ENCODE assay signal across 17 cellular contexts in genomic region chr10:31149835-31150512, GRCh38.
DNase-seq lines count a peak whose midpoint lies in the region; ATAC-seq and TF ChIP-seq lines count a peak whose summit lies in the region.
"Had no signal": no experiment of that assay in that cellular context is flagged by ENCODE, and none has a peak within 500 bp of the region (broad histone marks: within the 10 kb centered on the region; RNA-seq: fewer than 3 reads in every experiment).

No MANE protein-coding gene starts in this region.

- H3K4me2 ChIP-seq in neuronal stem cell (ENCODE audit: insufficient read depth, low read length, poor library complexity, severe bottlenecking) = no peak overlapping the region

- DNase-seq in activated naive CD8-positive, alpha-beta T cell treated with anti-CD3 and anti-CD28 coated beads for 36 hours = no peak
- DNase-seq in activated naive CD8-positive, alpha-beta T cell treated with anti-CD3 and anti-CD28 coated beads, Interleukin-2, amount 50 U/mL, for 24 hours = no peak
- DNase-seq in DMS79 treated with DMSO at 0.1 percent for 48 hours (lab: John Stamatoyannopoulos, UW) = peak; percentile 54
- peak; percentile 31 for DNase-seq in RPMI7951 (ENCODE audit: low read depth)
- DNase-seq in neuronal stem cell (ENCODE audit: low spot score) = no peak
- no peak for DNase-seq in stimulated activated naive B cell treated with anti-CD40 and anti-IgM and Interleukin-4, amounts not matched to agents 10 μg/mL and 1 μg/mL and 100 μg/mL, for 72 hours
- DNase-seq in WTC11 (ENCODE audit: low spot score) = no peak
- no peak for DNase-seq in activated T-cell treated with anti-CD3 and anti-CD28 coated beads, Interleukin-2, amount 50 U/mL, for 1 hour
- DNase-seq: Calu3; CD4-positive, alpha-beta T cell; DMS53; NCI-H1417 treated with DMSO at 0.1 percent for 48 hours; NCI-H1930; NCI-H510A treated with DMSO at 0.1 percent for 48 hours; NCI-H82; PC-3 had no signal

- peaks cover 20% of the 10 kb centered on the region for H3K4me1 Mint-ChIP-seq in activated naive CD8-positive, alpha-beta T cell treated with anti-CD3 and anti-CD28 coated beads for 36 hours
- H3K4me1 Mint-ChIP-seq in activated naive CD8-positive, alpha-beta T cell treated with anti-CD3 and anti-CD28 coated beads, Interleukin-2, amount 50 U/mL, for 24 hours = peaks cover 16% of the 10 kb centered on the region
- H3K4me1 Mint-ChIP-seq in stimulated activated naive B cell treated with anti-CD40 and anti-IgM and Interleukin-4, amounts not matched to agents 10 μg/mL and 1 μg/mL and 100 μg/mL, for 72 hours = peaks cover 8 to 26% of the 10 kb centered on the region in 2 donors
- H3K4me1 Mint-ChIP-seq in WTC11 = peaks cover 28% of the 10 kb centered on the region

- no peak for TF ChIP-seq CTCF in WTC11 (IDR thresholded peaks at IDR 0.05)

- H3K23ac ChIP-seq in neuronal stem cell (ENCODE audit: low read depth, low read length, poor library complexity) = no peak overlapping the region

- H3K4ac ChIP-seq in neuronal stem cell (ENCODE audit: low read length) = no peak overlapping the region

- H3K18ac ChIP-seq in neuronal stem cell (ENCODE audit: low read length) = no peak overlapping the region

- H2BK15ac ChIP-seq in neuronal stem cell (ENCODE audit: low read length) = no peak overlapping the region

- no peak overlapping the region for H4K91ac ChIP-seq in neuronal stem cell (ENCODE audit: low read depth, low read length, poor library complexity)

- WGBS in neuronal stem cell (ENCODE audit: extremely low coverage in 2 of 2, insufficient read length in 2 of 2, insufficient replicate concordance in 1 of 2), 2 donors = no CpG with 5 or more reads among the region's 8 CpGs

- peaks cover 3% of the 10 kb centered on the region for H3K27me3 Mint-ChIP-seq in activated naive CD8-positive, alpha-beta T cell treated with anti-CD3 and anti-CD28 coated beads for 36 hours
- H3K27me3 Mint-ChIP-seq in activated naive CD8-positive, alpha-beta T cell treated with anti-CD3 and anti-CD28 coated beads, Interleukin-2, amount 50 U/mL, for 24 hours = peaks cover 3% of the 10 kb centered on the region
- H3K27me3 Mint-ChIP-seq in stimulated activated naive B cell treated with anti-CD40 and anti-IgM and Interleukin-4, amounts not matched to agents 10 μg/mL and 1 μg/mL and 100 μg/mL, for 72 hours = peaks cover 14 to 16% of the 10 kb centered on the region in 2 donors
- no peaks in the 10 kb centered on the region; the same call in 1 of the 2 replicates for H3K27me3 Mint-ChIP-seq in WTC11 (ENCODE audit: low read depth)

- no peaks in the 10 kb centered on the region for H3K36me3 ChIP-seq in neuronal stem cell (replicated peaks in 1 of 2; ENCODE audit: control insufficient read depth in 2 of 2, insufficient read depth in 2 of 2, low read length in 2 of 2)
- H3K36me3 ChIP-seq: HAP-1 had no signal

- H3K14ac ChIP-seq in neuronal stem cell (ENCODE audit: low read length) = no peak overlapping the region

- CTCF ChIA-PET in WTC11 (lab: Charles Lee) = no interaction called here

- no peaks in the 10 kb centered on the region for H3K36me3 Mint-ChIP-seq in activated naive CD8-positive, alpha-beta T cell treated with anti-CD3 and anti-CD28 coated beads for 36 hours
- no peaks in the 10 kb centered on the region for H3K36me3 Mint-ChIP-seq in activated naive CD8-positive, alpha-beta T cell treated with anti-CD3 and anti-CD28 coated beads, Interleukin-2, amount 50 U/mL, for 24 hours (ENCODE audit: low read depth)
- H3K36me3 Mint-ChIP-seq in stimulated activated naive B cell treated with anti-CD40 and anti-IgM and Interleukin-4, amounts not matched to agents 10 μg/mL and 1 μg/mL and 100 μg/mL, for 72 hours = peaks cover 0 to 1% of the 10 kb centered on the region in 2 donors
- no peaks in the 10 kb centered on the region for H3K36me3 Mint-ChIP-seq in WTC11

- H2BK120ac ChIP-seq in neuronal stem cell (ENCODE audit: low read depth, low read length) = no peak overlapping the region

- H3K4me3 Mint-ChIP-seq in activated naive CD8-positive, alpha-beta T cell treated with anti-CD3 and anti-CD28 coated beads for 36 hours = peak overlapping the region; percentile 8
- no peak overlapping the region for H3K4me3 Mint-ChIP-seq in activated naive CD8-positive, alpha-beta T cell treated with anti-CD3 and anti-CD28 coated beads, Interleukin-2, amount 50 U/mL, for 24 hours
- H3K4me3 Mint-ChIP-seq in stimulated activated naive B cell treated with anti-CD40 and anti-IgM and Interleukin-4, amounts not matched to agents 10 μg/mL and 1 μg/mL and 100 μg/mL, for 72 hours = no peak overlapping the region
- no peak overlapping the region for H3K4me3 Mint-ChIP-seq in WTC11
- H3K4me3 Mint-ChIP-seq: CD4-positive, alpha-beta T cell had no signal

- H3K4me1 ChIP-seq in neuronal stem cell (ENCODE audit: control insufficient read depth in 2 of 2, insufficient read depth in 1 of 2, low read depth in 1 of 2, low read length in 2 of 2) = peaks cover 2 to 3% of the 10 kb centered on the region in 2 donors
- H3K4me1 ChIP-seq: HAP-1 had no signal

- H2AFZ ChIP-seq in neuronal stem cell (ENCODE audit: low read length) = peak overlapping the region; percentile 44

- H3K9me3 Mint-ChIP-seq in activated naive CD8-positive, alpha-beta T cell treated with anti-CD3 and anti-CD28 coated beads for 36 hours = peaks cover 2% of the 10 kb centered on the region
- H3K9me3 Mint-ChIP-seq in activated naive CD8-positive, alpha-beta T cell treated with anti-CD3 and anti-CD28 coated beads, Interleukin-2, amount 50 U/mL, for 24 hours = no peaks in the 10 kb centered on the region
- H3K9me3 Mint-ChIP-seq in stimulated activated naive B cell treated with anti-CD40 and anti-IgM and Interleukin-4, amounts not matched to agents 10 μg/mL and 1 μg/mL and 100 μg/mL, for 72 hours = peaks cover 1 to 8% of the 10 kb centered on the region in 2 donors
- peaks cover 6% of the 10 kb centered on the region; the same call in 1 of the 2 replicates for H3K9me3 Mint-ChIP-seq in WTC11

- no peak overlapping the region for H3K9ac ChIP-seq in neuronal stem cell (ENCODE audit: low read depth, low read length, poor library complexity)

- no peak overlapping the region for H4K8ac ChIP-seq in neuronal stem cell (ENCODE audit: low read depth, low read length)

- no peak overlapping the region for H3K27ac Mint-ChIP-seq in activated naive CD8-positive, alpha-beta T cell treated with anti-CD3 and anti-CD28 coated beads for 36 hours
- H3K27ac Mint-ChIP-seq in activated naive CD8-positive, alpha-beta T cell treated with anti-CD3 and anti-CD28 coated beads, Interleukin-2, amount 50 U/mL, for 24 hours = no peak overlapping the region
- no peak overlapping the region for H3K27ac Mint-ChIP-seq in stimulated activated naive B cell treated with anti-CD40 and anti-IgM and Interleukin-4, amounts not matched to agents 10 μg/mL and 1 μg/mL and 100 μg/mL, for 72 hours
- no peak overlapping the region for H3K27ac Mint-ChIP-seq in WTC11
- H3K27ac Mint-ChIP-seq: CD4-positive, alpha-beta T cell had no signal

- no peak overlapping the region for H3K27ac ChIP-seq in neuronal stem cell (replicated peaks; ENCODE audit: low read length)

- H3K4me3 ChIP-seq in neuronal stem cell (ENCODE audit: low read length in 2 of 2) = no peak overlapping the region
- H3K4me3 ChIP-seq: HAP-1 had no signal

- H3K9me3 ChIP-seq in neuronal stem cell (replicated peaks in 1 of 2; ENCODE audit: control insufficient read depth in 2 of 2, insufficient read depth in 1 of 2, low read depth in 1 of 2, low read length in 2 of 2) = no peaks in the 10 kb centered on the region
- H3K9me3 ChIP-seq: HAP-1 had no signal

- no peak for ATAC-seq in activated naive CD8-positive, alpha-beta T cell treated with anti-CD3 and anti-CD28 coated beads, Interleukin-2, amount 50 U/mL, for 24 hours
- ATAC-seq in stimulated activated naive B cell treated with anti-CD40 and anti-IgM and Interleukin-4, amounts not matched to agents 10 μg/mL and 1 μg/mL and 100 μg/mL, for 72 hours (replicated peaks) = no peak
- no peak for ATAC-seq in WTC11
- ATAC-seq: PC-3 had no signal

- no peaks in the 10 kb centered on the region for H3K79me1 ChIP-seq in neuronal stem cell (ENCODE audit: low read depth, low read length)

- no peaks in the 10 kb centered on the region for H3K27me3 ChIP-seq in neuronal stem cell (ENCODE audit: control insufficient read depth in 3 of 3, insufficient read depth in 3 of 3, low read depth in 1 of 3, low read length in 3 of 3)

- H2BK12ac ChIP-seq in neuronal stem cell (ENCODE audit: low read length) = no peak overlapping the region

- no peak overlapping the region for H2AK5ac ChIP-seq in neuronal stem cell (ENCODE audit: low read depth, low read length)

- H2BK5ac ChIP-seq in neuronal stem cell (ENCODE audit: low read length) = no peak overlapping the region

- POLR2A ChIA-PET in WTC11 (lab: Charles Lee) = no interaction called here

TF ChIP-seq in WTC11, 78 proteins besides CTCF, POLR2A, EP300 and RAD21 (continues in another document):
- no peak for TF ChIP-seq MLX (CRISPR knock-in tag; IDR thresholded peaks at IDR 0.05)
- no peak for TF ChIP-seq NR1H2 (CRISPR knock-in tag; IDR thresholded peaks at IDR 0.05)
- TF ChIP-seq SOX15 (CRISPR knock-in tag; IDR thresholded peaks at IDR 0.05) = no peak
- no peak for TF ChIP-seq ZMAT4 (CRISPR knock-in tag; IDR thresholded peaks at IDR 0.05)
- no peak for TF ChIP-seq GABPB1 (CRISPR knock-in tag; IDR thresholded peaks at IDR 0.05)
- no peak for TF ChIP-seq ZSCAN18 (CRISPR knock-in tag; IDR thresholded peaks at IDR 0.05)
- no peak for TF ChIP-seq ZNF232 (CRISPR knock-in tag; IDR thresholded peaks at IDR 0.05)
- TF ChIP-seq HMGA2 (CRISPR knock-in tag; IDR thresholded peaks at IDR 0.05) = no peak

Comparison
In these comparisons a context has a peak if more than half of its experiments do, and no peak if none do; other contexts are left out.
1. DNase-seq: peak in DMS79 treated with DMSO at 0.1 percent for 48 hours (single experiment) and RPMI7951 (single experiment); none in activated naive CD8-positive, alpha-beta T cell treated with anti-CD3 and anti-CD28 coated beads for 36 hours (single experiment), activated naive CD8-positive, alpha-beta T cell treated with anti-CD3 and anti-CD28 coated beads, Interleukin-2, amount 50 U/mL, for 24 hours (single experiment), neuronal stem cell (single experiment), stimulated activated naive B cell treated with anti-CD40 and anti-IgM and Interleukin-4, amounts not matched to agents 10 μg/mL and 1 μg/mL and 100 μg/mL, for 72 hours (single experiment), WTC11 (single experiment) and activated T-cell treated with anti-CD3 and anti-CD28 coated beads, Interleukin-2, amount 50 U/mL, for 1 hour (single experiment).